8 cellular contexts compared by ENCODE assay signal in the genomic region with DNA sequence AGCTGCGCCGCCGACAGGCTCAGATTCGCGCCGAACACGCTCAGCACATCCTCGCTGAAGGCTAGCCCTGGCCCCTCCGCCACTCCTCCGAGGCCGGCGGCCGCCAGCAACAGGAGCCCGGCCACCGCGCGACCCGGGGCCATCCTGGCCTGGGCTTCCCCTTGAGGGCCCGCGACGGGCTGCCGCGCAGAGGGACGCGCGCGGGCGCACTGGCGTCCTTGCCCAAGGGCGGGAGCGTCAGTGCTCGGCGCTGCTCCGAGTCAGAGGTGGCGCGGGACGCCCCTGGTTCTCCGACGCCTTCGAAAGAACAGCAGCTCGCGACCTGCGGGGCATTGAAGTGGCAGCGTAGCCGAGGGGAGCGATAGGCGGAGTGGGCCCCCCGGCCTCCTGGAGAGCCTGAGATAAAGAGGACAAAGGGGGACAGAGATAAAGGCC.
DNase-seq lines count a peak whose midpoint lies in the region; ATAC-seq and TF ChIP-seq lines count a peak whose summit lies in the region.

No MANE protein-coding gene starts in this region.

- H3K27me3 ChIP-seq in DND-41 (ENCODE audit: insufficient read depth, low read length, poor library complexity) (no peaks in the 10 kb centered on the region), iPS-15b (ENCODE audit: control insufficient read depth, insufficient read depth, low read length) (peaks cover 35% of the 10 kb centered on the region)

- peaks cover 39% of the 10 kb centered on the region for H3K4me1 Mint-ChIP-seq in T-helper 1 cell treated with Interleukin-12 subunit alpha and Interleukin-12 subunit beta and Interleukin-4 antibody, amounts not matched to agents 30 μg/mL and 1 μg/mL, for 36 hours (ENCODE audit: low read depth)

- peaks cover 17% of the 10 kb centered on the region; the same call in 1 of the 2 replicates for H4K20me1 ChIP-seq in DND-41 (ENCODE audit: insufficient read depth, low read length)

- H3K4me3 Mint-ChIP-seq in T-helper 1 cell treated with Interleukin-12 subunit alpha and Interleukin-12 subunit beta and Interleukin-4 antibody, amounts not matched to agents 30 μg/mL and 1 μg/mL, for 36 hours: peak overlapping the region; percentile 86

- H3K79me2 ChIP-seq in DND-41 (ENCODE audit: insufficient read depth, low read length): peaks cover 48% of the 10 kb centered on the region

- DNase-seq in DND-41 (peak; percentile 71), HS-27A (ENCODE audit: low read depth) (peak; percentile 47), astrocyte of the cerebellum (ENCODE audit: low read depth) (no peak), kidney glomerular epithelial cell (lab: John Stamatoyannopoulos, UW) (no peak)

- H3K9me3 Mint-ChIP-seq in T-helper 1 cell treated with Interleukin-12 subunit alpha and Interleukin-12 subunit beta and Interleukin-4 antibody, amounts not matched to agents 30 μg/mL and 1 μg/mL, for 36 hours: no peaks in the 10 kb centered on the region

- ATAC-seq in DND-41 (ENCODE audit: insufficient read depth, low read depth) (peak; percentile 60), GM21367 (IDR thresholded peaks at IDR 0.05; ENCODE audit: unreplicated experiment) (peak; percentile 35)

- peak overlapping the region; percentile 67 for H2AFZ ChIP-seq in DND-41 (ENCODE audit: low read depth, low read length)

- H3K9me3 ChIP-seq in DND-41 (ENCODE audit: insufficient read depth, low read length, severe bottlenecking) (no peaks in the 10 kb centered on the region), iPS-15b (ENCODE audit: control insufficient read depth, insufficient read depth, low read length) (no peaks in the 10 kb centered on the region)

- H3K27ac ChIP-seq in DND-41 (ENCODE audit: low read length) (peak overlapping the region; percentile 87), skin epidermis (peak overlapping the region; percentile 27 to 91 (median 84))

- no peak for TF ChIP-seq CTCF in DND-41 (IDR thresholded peaks at IDR 0.05; ENCODE audit: borderline replicate concordance, extremely low read depth, low read length, poor library complexity, severe bottlenecking)
- TF ChIP-seq CTCF in astrocyte of the cerebellum (IDR thresholded peaks at IDR 0.05; ENCODE audit: low read depth, low read length, missing control alignments): no peak

- H3K27ac Mint-ChIP-seq in T-helper 1 cell treated with Interleukin-12 subunit alpha and Interleukin-12 subunit beta and Interleukin-4 antibody, amounts not matched to agents 30 μg/mL and 1 μg/mL, for 36 hours: peak overlapping the region; percentile 92

- in situ Hi-C loops in astrocyte of the cerebellum (cut with HindIII; ENCODE audit: low sequenced_read_pairs): no loop called here

- H3K4me3 ChIP-seq in DND-41 (ENCODE audit: low read depth in 1 of 2, low read length in 2 of 2) (peak overlapping the region; percentile 72 to 80), astrocyte of the cerebellum (ENCODE audit: low read depth, low read length) (peak overlapping the region; percentile 65), iPS-15b (ENCODE audit: low read depth, low read length) (peak overlapping the region; percentile 77), skin epidermis (peak overlapping the region; percentile 60 to 77 (median 65))

- H3K9ac ChIP-seq in DND-41 (ENCODE audit: low read depth, low read length) (peak overlapping the region; percentile 89), iPS-15b (ENCODE audit: low read depth, low read length) (no peak overlapping the region)

- peak overlapping the region; percentile 80 for H3K4me2 ChIP-seq in DND-41 (ENCODE audit: insufficient read depth, low read length)

- H3K36me3 Mint-ChIP-seq in T-helper 1 cell treated with Interleukin-12 subunit alpha and Interleukin-12 subunit beta and Interleukin-4 antibody, amounts not matched to agents 30 μg/mL and 1 μg/mL, for 36 hours (ENCODE audit: low read depth): peaks cover 22% of the 10 kb centered on the region

- peaks cover 47% of the 10 kb centered on the region for H3K4me1 ChIP-seq in DND-41 (ENCODE audit: insufficient read depth, low read length)
- peaks cover 12% of the 10 kb centered on the region for H3K4me1 ChIP-seq in iPS-15b (ENCODE audit: control insufficient read depth, insufficient read depth, low read length)

- H3K36me3 ChIP-seq in DND-41 (ENCODE audit: insufficient read depth, low read length) (peaks cover 3% of the 10 kb centered on the region; the same call in 1 of the 2 replicates), iPS-15b (ENCODE audit: control insufficient read depth, insufficient read depth, low read length) (no peaks in the 10 kb centered on the region)

- peaks cover 6% of the 10 kb centered on the region for H3K27me3 Mint-ChIP-seq in T-helper 1 cell treated with Interleukin-12 subunit alpha and Interleukin-12 subunit beta and Interleukin-4 antibody, amounts not matched to agents 30 μg/mL and 1 μg/mL, for 36 hours (ENCODE audit: low read depth)

Comparison
In these comparisons a context has a peak if more than half of its experiments do, and no peak if none do; other contexts are left out.
1. DNase-seq: peak in DND-41 (single experiment) and HS-27A (single experiment); none in astrocyte of the cerebellum (single experiment) and kidney glomerular epithelial cell (single experiment).
2. Peak in every context shown above with its lines, with median percentiles within 50 percentile points of each other: H3K4me3 ChIP-seq.